In the genomic region with DNA sequence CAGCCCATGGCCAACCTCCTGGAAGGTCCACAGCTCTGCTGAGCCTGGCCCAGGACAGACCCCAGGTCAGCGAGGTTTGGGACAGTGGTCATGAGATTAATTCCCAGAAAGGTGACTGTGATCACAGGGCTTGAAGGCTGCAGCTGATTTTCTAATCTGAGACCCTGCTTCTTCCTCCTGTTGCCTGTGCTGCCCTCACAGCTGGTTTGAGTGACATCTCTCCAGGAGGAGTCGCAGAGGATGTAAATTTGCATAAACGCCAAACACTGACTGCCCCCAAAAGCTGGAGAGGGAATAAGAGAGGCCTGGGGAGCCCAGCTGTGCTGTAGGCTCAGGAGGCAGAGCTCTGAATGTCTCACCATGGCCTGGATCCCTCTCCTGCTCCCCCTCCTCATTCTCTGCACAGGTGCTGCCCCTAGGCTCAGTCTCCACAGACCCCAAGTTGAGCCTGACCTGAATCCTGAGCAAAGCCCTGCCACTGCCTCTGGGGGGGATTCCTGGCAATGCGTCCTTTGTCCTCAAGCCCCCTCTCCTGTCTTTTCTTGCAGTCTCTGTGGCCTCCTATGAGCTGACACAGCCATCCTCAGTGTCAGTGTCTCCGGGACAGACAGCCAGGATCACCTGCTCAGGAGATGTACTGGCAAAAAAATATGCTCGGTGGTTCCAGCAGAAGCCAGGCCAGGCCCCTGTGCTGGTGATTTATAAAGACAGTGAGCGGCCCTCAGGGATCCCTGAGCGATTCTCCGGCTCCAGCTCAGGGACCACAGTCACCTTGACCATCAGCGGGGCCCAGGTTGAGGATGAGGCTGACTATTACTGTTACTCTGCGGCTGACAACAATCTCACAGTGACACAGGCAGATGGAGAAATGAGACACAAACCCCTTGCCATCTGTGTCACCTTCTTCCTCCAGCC, we compare ENCODE assay signal across 26 cellular contexts. TPM values are rescaled to one million over a fixed set of nuclear protein-coding genes. Genes with fewer than 3 reads are reported as not detected.
"Had no signal": no experiment of that assay in that cellular context is flagged by ENCODE, and none has a peak within 500 bp of the region (broad histone marks: within the 10 kb centered on the region; RNA-seq: fewer than 3 reads in every experiment).

No MANE protein-coding gene starts in this region.

- H3K4me3 Mint-ChIP-seq: activated B cell treated with CpG ODN at 0.5 μM for 24 hours; activated T-helper 1 cell treated with anti-CD3 and anti-CD28 coated beads, Interleukin-12 subunit alpha, Interleukin-12 subunit beta, Interleukin-2, Interleukin-4 antibody, amounts not matched to agents 30 ng/mL and 10 ng/mL and 1 ng/mL, durations not matched to agents 14 hours and 24 hours and 36 hours; central memory CD8-positive, alpha-beta T cell; nephron; T-helper 1 cell treated with Interleukin-12 subunit alpha and Interleukin-12 subunit beta and Interleukin-4 antibody, amounts not matched to agents 30 μg/mL and 1 μg/mL, for 36 hours had no signal

- ATAC-seq: activated naive CD4-positive, alpha-beta T cell treated with anti-CD3 and anti-CD28 coated beads, Interleukin-2, amount 50 U/mL, for 72 hours; foreskin keratinocyte; left ventricle myocardium superior; right cardiac atrium; stimulated activated naive CD8-positive, alpha-beta T cell treated with anti-CD3 and anti-CD28 coated beads, Interleukin-15, Interleukin-2, amounts not matched to agents 100 U/mL and 50 U/mL, for 24 hours had no signal

- H3K9me3 Mint-ChIP-seq: activated naive CD4-positive, alpha-beta T cell treated with anti-CD3 and anti-CD28 coated beads, Interleukin-2, amount 50 U/mL, for 72 hours; activated T-helper 1 cell treated with anti-CD3 and anti-CD28 coated beads, Interleukin-12 subunit alpha, Interleukin-12 subunit beta, Interleukin-2, Interleukin-4 antibody, amounts not matched to agents 30 ng/mL and 10 ng/mL and 1 ng/mL, durations not matched to agents 14 hours and 24 hours and 36 hours; central memory CD8-positive, alpha-beta T cell; T-helper 1 cell treated with Interleukin-12 subunit alpha and Interleukin-12 subunit beta and Interleukin-4 antibody, amounts not matched to agents 30 μg/mL and 1 μg/mL, for 36 hours had no signal

- H3K4me1 ChIP-seq: foreskin keratinocyte, parathyroid adenoma, upper lobe of left lung had no signal

- H3K36me3 Mint-ChIP-seq: activated naive CD4-positive, alpha-beta T cell treated with anti-CD3 and anti-CD28 coated beads, Interleukin-2, amount 50 U/mL, for 72 hours had no signal

- H3K4me1 Mint-ChIP-seq: central memory CD8-positive, alpha-beta T cell; nephron had no signal

- H3K27ac ChIP-seq: foreskin keratinocyte, parathyroid adenoma, upper lobe of left lung had no signal

- FAIRE-seq: astrocyte, colon, islet of Langerhans had no signal

- DNase-seq: activated B cell treated with CpG ODN at 0.5 μM for 24 hours; activated CD4-positive, alpha-beta T cell treated with anti-CD3 and anti-CD28 coated beads for 4 hours; activated CD4-positive, alpha-beta T cell treated with anti-CD3 and anti-CD28 coated beads, Interleukin-2, amount 50 U/mL, for 48 hours; activated T-cell treated with anti-CD3 and anti-CD28 coated beads for 4 hours; effector memory CD4-positive, alpha-beta T cell; foreskin keratinocyte; hypothalamus; left ventricle myocardium superior; mammary epithelial cell; right cardiac atrium; stimulated activated CD4-positive, alpha-beta T cell treated with anti-CD3 and anti-CD28 coated beads, Interleukin-4, amount 100 ng/mL, for 24 hours; stimulated activated naive CD8-positive, alpha-beta T cell treated with anti-CD3 and anti-CD28 coated beads, Interleukin-15, Interleukin-2, amounts not matched to agents 100 U/mL and 50 U/mL, for 24 hours; upper lobe of left lung had no signal

- H3K79me2 ChIP-seq: parathyroid adenoma had no signal

- H3K4me3 ChIP-seq: upper lobe of left lung had no signal

- H3K36me3 ChIP-seq: upper lobe of left lung had no signal

- H3K27ac Mint-ChIP-seq: activated B cell treated with CpG ODN at 0.5 μM for 24 hours; activated naive CD4-positive, alpha-beta T cell treated with anti-CD3 and anti-CD28 coated beads, Interleukin-2, amount 50 U/mL, for 72 hours; activated T-helper 1 cell treated with anti-CD3 and anti-CD28 coated beads, Interleukin-12 subunit alpha, Interleukin-12 subunit beta, Interleukin-2, Interleukin-4 antibody, amounts not matched to agents 30 ng/mL and 10 ng/mL and 1 ng/mL, durations not matched to agents 14 hours and 24 hours and 36 hours; nephron; T-helper 1 cell treated with Interleukin-12 subunit alpha and Interleukin-12 subunit beta and Interleukin-4 antibody, amounts not matched to agents 30 μg/mL and 1 μg/mL, for 36 hours had no signal

- H3K9ac ChIP-seq: parathyroid adenoma had no signal

- H3K9me3 ChIP-seq: upper lobe of left lung had no signal

- H3K27me3 ChIP-seq: foreskin keratinocyte, upper lobe of left lung had no signal

- H2AFZ ChIP-seq: parathyroid adenoma had no signal

RNA-seq across cellular contexts. Expression of a gene that starts 23.8 kb away (rescaled TPM):
- total RNA-seq: activated B cell treated with CpG ODN at 0.5 μM for 24 hours; activated naive CD4-positive, alpha-beta T cell treated with anti-CD3 and anti-CD28 coated beads, Interleukin-2, amount 50 U/mL, for 72 hours; activated T-helper 1 cell treated with anti-CD3 and anti-CD28 coated beads, Interleukin-12 subunit alpha, Interleukin-12 subunit beta, Interleukin-2, Interleukin-4 antibody, amounts not matched to agents 30 ng/mL and 10 ng/mL and 1 ng/mL, durations not matched to agents 14 hours and 24 hours and 36 hours; astrocyte; dermis microvascular lymphatic vessel endothelial cell; foreskin keratinocyte; left ventricle myocardium superior; mammary epithelial cell; pulmonary artery endothelial cell; right cardiac atrium; subcutaneous adipose tissue had no signal
- polyA plus RNA-seq: esophagus, foreskin keratinocyte, mammary epithelial cell, right cardiac atrium had no signal
